ENCODE assay signal across 1 cellular context in the genomic region with DNA sequence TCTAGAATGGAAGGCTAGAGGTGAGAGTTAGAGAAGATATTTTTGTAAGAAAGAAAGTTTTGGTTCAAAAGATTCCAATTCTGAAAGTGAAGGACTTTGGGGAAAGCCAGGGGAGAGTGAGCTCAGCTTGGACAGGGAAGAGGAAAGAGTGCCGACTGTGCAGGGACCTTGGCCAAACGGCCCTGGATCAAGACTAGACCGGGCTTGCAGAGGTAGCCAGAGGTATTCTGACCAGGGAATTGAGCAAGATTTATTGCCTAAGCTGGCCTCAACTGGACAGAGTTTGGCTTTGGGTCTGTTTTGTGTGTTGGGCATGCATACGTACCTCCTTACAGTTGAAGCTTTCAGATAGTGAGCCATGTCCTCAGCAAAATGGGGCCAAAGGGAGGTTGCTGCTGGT.
TF ChIP-seq lines count a peak whose summit lies in the region.

No MANE protein-coding gene starts in this region.

TF ChIP-seq in WTC11, 78 proteins besides CTCF, POLR2A, EP300 and RAD21 (continued from another document):
- TF ChIP-seq E2F1 (CRISPR knock-in tag; IDR thresholded peaks at IDR 0.05), result no peak
- no peak for TF ChIP-seq RORB (CRISPR knock-in tag; IDR thresholded peaks at IDR 0.05)
- no peak for TF ChIP-seq PRDM15 (CRISPR knock-in tag; IDR thresholded peaks at IDR 0.05)
TF ChIP-seq in WTC11: peak in this region for 0.
